Comparison of ENCODE assay signal across 1 cellular context in the genomic region with DNA sequence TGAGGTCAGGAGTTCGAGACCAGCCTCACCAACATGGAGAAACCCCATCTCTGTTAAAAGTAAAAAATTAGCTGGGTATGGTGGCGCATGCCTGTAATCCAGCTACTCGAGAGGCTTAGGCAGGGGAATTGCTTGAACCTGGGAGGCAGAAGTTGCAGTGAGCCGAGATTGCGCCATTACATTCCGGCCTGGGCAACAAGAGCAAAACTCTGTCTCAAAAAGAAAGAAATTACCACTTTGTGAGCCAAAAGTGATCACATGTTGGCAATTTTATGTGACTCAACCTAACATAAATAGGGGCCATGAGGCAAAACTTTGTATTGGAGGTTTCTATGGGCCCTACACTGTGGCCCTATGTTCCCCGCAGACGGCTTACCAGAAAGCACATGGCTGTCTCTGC.
TF ChIP-seq lines count a peak whose summit lies in the region.

No MANE protein-coding gene starts in this region.

TF ChIP-seq in HEK293, 187 proteins besides CTCF, POLR2A, EP300 and RAD21:
- TF ChIP-seq, protein P1, sequence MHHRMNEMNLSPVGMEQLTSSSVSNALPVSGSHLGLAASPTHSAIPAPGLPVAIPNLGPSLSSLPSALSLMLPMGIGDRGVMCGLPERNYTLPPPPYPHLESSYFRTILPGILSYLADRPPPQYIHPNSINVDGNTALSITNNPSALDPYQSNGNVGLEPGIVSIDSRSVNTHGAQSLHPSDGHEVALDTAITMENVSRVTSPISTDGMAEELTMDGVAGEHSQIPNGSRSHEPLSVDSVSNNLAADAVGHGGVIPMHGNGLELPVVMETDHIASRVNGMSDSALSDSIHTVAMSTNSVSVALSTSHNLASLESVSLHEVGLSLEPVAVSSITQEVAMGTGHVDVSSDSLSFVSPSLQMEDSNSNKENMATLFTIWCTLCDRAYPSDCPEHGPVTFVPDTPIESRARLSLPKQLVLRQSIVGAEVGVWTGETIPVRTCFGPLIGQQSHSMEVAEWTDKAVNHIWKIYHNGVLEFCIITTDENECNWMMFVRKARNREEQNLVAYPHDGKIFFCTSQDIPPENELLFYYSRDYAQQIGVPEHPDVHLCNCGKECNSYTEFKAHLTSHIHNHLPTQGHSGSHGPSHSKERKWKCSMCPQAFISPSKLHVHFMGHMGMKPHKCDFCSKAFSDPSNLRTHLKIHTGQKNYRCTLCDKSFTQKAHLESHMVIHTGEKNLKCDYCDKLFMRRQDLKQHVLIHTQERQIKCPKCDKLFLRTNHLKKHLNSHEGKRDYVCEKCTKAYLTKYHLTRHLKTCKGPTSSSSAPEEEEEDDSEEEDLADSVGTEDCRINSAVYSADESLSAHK (tag by site-specific recombination; IDR thresholded peaks at IDR 0.05): peak; percentile 14; the same call in 1 of the 2 replicates
- TF ChIP-seq, protein P2, sequence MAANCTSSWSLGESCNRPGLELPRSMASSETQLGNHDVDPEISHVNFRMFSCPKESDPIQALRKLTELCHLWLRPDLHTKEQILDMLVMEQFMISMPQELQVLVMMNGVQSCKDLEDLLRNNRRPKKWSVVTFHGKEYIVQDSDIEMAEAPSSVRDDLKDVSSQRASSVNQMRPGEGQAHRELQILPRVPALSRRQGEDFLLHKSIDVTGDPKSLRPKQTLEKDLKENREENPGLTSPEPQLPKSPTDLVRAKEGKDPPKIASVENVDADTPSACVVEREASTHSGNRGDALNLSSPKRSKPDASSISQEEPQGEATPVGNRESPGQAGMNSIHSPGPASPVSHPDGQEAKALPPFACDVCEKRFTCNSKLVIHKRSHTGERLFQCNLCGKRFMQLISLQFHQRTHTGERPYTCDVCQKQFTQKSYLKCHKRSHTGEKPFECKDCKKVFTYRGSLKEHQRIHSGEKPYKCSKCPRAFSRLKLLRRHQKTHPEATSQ (tag by site-specific recombination; IDR thresholded peaks at IDR 0.05): no peak
- no peak for TF ChIP-seq ZNF76 (tag by site-specific recombination; IDR thresholded peaks at IDR 0.05; ENCODE audit: borderline replicate concordance, low read depth)
- TF ChIP-seq, protein P3, sequence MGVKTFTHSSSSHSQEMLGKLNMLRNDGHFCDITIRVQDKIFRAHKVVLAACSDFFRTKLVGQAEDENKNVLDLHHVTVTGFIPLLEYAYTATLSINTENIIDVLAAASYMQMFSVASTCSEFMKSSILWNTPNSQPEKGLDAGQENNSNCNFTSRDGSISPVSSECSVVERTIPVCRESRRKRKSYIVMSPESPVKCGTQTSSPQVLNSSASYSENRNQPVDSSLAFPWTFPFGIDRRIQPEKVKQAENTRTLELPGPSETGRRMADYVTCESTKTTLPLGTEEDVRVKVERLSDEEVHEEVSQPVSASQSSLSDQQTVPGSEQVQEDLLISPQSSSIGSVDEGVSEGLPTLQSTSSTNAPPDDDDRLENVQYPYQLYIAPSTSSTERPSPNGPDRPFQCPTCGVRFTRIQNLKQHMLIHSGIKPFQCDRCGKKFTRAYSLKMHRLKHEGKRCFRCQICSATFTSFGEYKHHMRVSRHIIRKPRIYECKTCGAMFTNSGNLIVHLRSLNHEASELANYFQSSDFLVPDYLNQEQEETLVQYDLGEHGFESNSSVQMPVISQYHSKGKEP (tag by site-specific recombination; IDR thresholded peaks at IDR 0.05): no peak
- TF ChIP-seq ZNF175 (tag by site-specific recombination; IDR thresholded peaks at IDR 0.05): no peak
- TF ChIP-seq ZBTB7A (tag by site-specific recombination; IDR thresholded peaks at IDR 0.05; ENCODE audit: low read depth): no peak
- TF ChIP-seq KLF8 (tag by site-specific recombination; IDR thresholded peaks at IDR 0.05): no peak
- no peak for TF ChIP-seq KLF10 (tag by site-specific recombination; IDR thresholded peaks at IDR 0.05)
TF ChIP-seq in HEK293: peak in this region for 1.
